20 cellular contexts compared by ENCODE assay signal in the genomic region with DNA sequence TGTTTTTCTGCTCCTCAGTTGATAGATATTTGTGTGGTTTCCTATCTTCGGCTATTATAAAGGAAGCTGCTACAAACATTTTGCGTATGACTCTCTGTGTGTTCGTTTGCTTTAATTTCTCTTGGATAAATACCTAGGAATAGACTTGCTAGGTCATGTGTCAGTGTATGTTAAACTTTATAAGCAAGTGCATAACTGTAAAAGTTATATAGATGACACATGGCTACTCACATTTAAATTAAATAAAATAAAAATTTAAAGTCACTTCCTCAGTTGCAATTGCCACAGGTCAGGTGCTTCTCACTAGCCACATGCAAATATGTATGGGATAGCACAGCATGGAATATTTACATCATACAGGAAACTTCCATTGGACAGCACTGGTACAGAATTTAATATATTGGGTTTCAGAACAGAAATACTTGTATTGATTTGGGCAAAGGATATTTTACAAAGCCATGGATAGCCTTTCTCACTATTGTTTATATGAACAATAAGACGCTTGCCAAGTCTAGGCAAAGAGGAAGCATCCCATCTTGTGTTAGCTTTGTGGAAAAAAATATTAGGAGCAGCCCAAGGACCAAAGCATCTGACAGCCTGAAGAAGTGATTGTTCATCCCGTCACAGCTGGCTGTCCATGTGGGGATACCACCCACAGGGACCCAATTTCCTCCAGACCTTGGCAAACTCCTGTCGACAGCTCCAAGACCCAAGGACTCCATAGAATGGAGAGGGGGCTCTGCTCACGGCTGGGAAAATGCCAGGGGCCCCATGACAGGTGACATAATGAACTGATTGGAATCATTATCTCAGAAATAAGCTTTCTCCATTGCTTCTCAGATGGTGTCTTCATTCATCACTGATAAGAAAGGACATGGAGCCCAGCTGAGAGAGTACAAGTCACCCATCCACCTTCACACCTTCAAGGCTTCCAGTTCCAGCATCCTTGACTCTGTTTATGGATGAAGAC.
DNase-seq lines count a peak whose midpoint lies in the region; ATAC-seq and TF ChIP-seq lines count a peak whose summit lies in the region.
"Had no signal": no experiment of that assay in that cellular context is flagged by ENCODE, and none has a peak within 500 bp of the region (broad histone marks: within the 10 kb centered on the region; RNA-seq: fewer than 3 reads in every experiment).

No MANE protein-coding gene starts in this region.

- no peak overlapping the region for H3K4me3 Mint-ChIP-seq in natural killer cell treated with Interleukin-12 subunit alpha and Interleukin-12 subunit beta and Interleukin-15 and Interleukin-18, amount 100 ng/mL, for 72 hours
- H3K4me3 Mint-ChIP-seq: B cell, CD14-positive monocyte had no signal

- H3K36me3 Mint-ChIP-seq in natural killer cell treated with Interleukin-12 subunit alpha and Interleukin-12 subunit beta and Interleukin-15 and Interleukin-18, amount 100 ng/mL, for 72 hours = no peaks in the 10 kb centered on the region
- H3K36me3 Mint-ChIP-seq: CD14-positive monocyte, IgD-negative memory B cell had no signal

- ATAC-seq in mucosa of descending colon = peak; percentile 68
- ATAC-seq in natural killer cell treated with Interleukin-12 subunit alpha and Interleukin-12 subunit beta and Interleukin-15 and Interleukin-18, amount 100 ng/mL, for 72 hours = no peak
- ATAC-seq: A549, Panc1 had no signal

- H3K27ac ChIP-seq in caudate nucleus (ENCODE audit: low read depth, low read length) (peak overlapping the region; percentile 37), ovary (no peak overlapping the region)
- H3K27ac ChIP-seq: A549 had no signal

- H3K4me1 Mint-ChIP-seq in natural killer cell treated with Interleukin-12 subunit alpha and Interleukin-12 subunit beta and Interleukin-15 and Interleukin-18, amount 100 ng/mL, for 72 hours (ENCODE audit: low read depth in 2 of 2) = no peaks in the 10 kb centered on the region
- H3K4me1 Mint-ChIP-seq: B cell, CD14-positive monocyte had no signal

- intact Hi-C loops in mucosa of descending colon (cut with DNase I, micrococcal nuclease) (no loop called here), ovary (cut with DNase I) (no loop called here)

- no peaks in the 10 kb centered on the region for H3K9me3 Mint-ChIP-seq in natural killer cell treated with Interleukin-12 subunit alpha and Interleukin-12 subunit beta and Interleukin-15 and Interleukin-18, amount 100 ng/mL, for 72 hours

- H3K4me1 ChIP-seq in mucosa of descending colon (ENCODE audit: low read depth) (peaks cover 19% of the 10 kb centered on the region), ovary (ENCODE audit: insufficient read depth) (no peaks in the 10 kb centered on the region)
- H3K4me1 ChIP-seq: A549 had no signal

- H3K4me3 ChIP-seq in mucosa of descending colon (no peak overlapping the region), ovary (no peak overlapping the region)
- H3K4me3 ChIP-seq: A549 had no signal

- TF ChIP-seq EP300 in ovary (IDR thresholded peaks at IDR 0.05) = no peak

- H3K27me3 Mint-ChIP-seq in natural killer cell treated with Interleukin-12 subunit alpha and Interleukin-12 subunit beta and Interleukin-15 and Interleukin-18, amount 100 ng/mL, for 72 hours = peaks cover 13 to 40% of the 10 kb centered on the region in 2 donors

- H3K27ac Mint-ChIP-seq in natural killer cell treated with Interleukin-12 subunit alpha and Interleukin-12 subunit beta and Interleukin-15 and Interleukin-18, amount 100 ng/mL, for 72 hours = no peak overlapping the region
- H3K27ac Mint-ChIP-seq: B cell, IgD-negative memory B cell had no signal

- H3K9me3 ChIP-seq in mucosa of descending colon (no peaks in the 10 kb centered on the region), ovary (no peaks in the 10 kb centered on the region)
- H3K9me3 ChIP-seq: A549 had no signal

- WGBS in ovary, 3 donors = 54 to 69% (median 63%) methylated on average over 7 of the region's 7 CpGs

- H3K27me3 ChIP-seq in ovary = no peaks in the 10 kb centered on the region

- TF ChIP-seq CTCF in mucosa of descending colon (IDR thresholded peaks at IDR 0.05) = no peak
- TF ChIP-seq CTCF in ovary (IDR thresholded peaks at IDR 0.05) = no peak

- H3K36me3 ChIP-seq in mucosa of descending colon (ENCODE audit: low read depth) (no peaks in the 10 kb centered on the region), ovary (no peaks in the 10 kb centered on the region)

- TF ChIP-seq POLR2A in ovary (IDR thresholded peaks at IDR 0.05) = no peak

- DNase-seq in caudate nucleus (lab: John Stamatoyannopoulos, UW) = peak in 1 of 61 donors; percentile 33
- DNase-seq in ecto neural progenitor cell (ENCODE audit: low spot score) = peak; percentile 18
- DNase-seq in mucosa of descending colon = no peak
- DNase-seq in superior temporal gyrus (ENCODE audit: extremely low spot score) = peak; percentile 43
- no peak for DNase-seq in ovary
- DNase-seq in Kasumi-1 (lab: John Stamatoyannopoulos, UW) = no peak
- DNase-seq in SIG-M5 treated with dmso at 0.1 percent for 504 hours (lab: John Stamatoyannopoulos, UW; ENCODE audit: unreplicated experiment) = no peak
- no peak for DNase-seq in natural killer cell treated with Interleukin-12 subunit alpha and Interleukin-12 subunit beta and Interleukin-15 and Interleukin-18, amount 100 ng/mL, for 72 hours (ENCODE audit: low spot score)
- DNase-seq: GDM1, NCI-H1048, NCI-H1436, NCI-H2029, NCI-H2227 treated with DMSO at 0.1 percent for 48 hours, NCI-H510A, NCI-H748 treated with DMSO at 0.1 percent for 48 hours had no signal

Comparison
In these comparisons a context has a peak if more than half of its experiments do, and no peak if none do; other contexts are left out.
1. DNase-seq: peak in ecto neural progenitor cell (single experiment) and superior temporal gyrus (single experiment); none in mucosa of descending colon (0 of 3), ovary (0 of 5), Kasumi-1 (0 of 2), SIG-M5 treated with dmso at 0.1 percent for 504 hours (single experiment) and natural killer cell treated with Interleukin-12 subunit alpha and Interleukin-12 subunit beta and Interleukin-15 and Interleukin-18, amount 100 ng/mL, for 72 hours (single experiment).